In genomic region chr6:7188492-7188891, GRCh38 we compare ENCODE assay signal across 10 cellular contexts.
DNase-seq lines count a peak whose midpoint lies in the region; ATAC-seq lines count a peak whose summit lies in the region.
"Had no signal": no experiment of that assay in that cellular context is flagged by ENCODE, and none has a peak within 500 bp of the region (broad histone marks: within the 10 kb centered on the region; RNA-seq: fewer than 3 reads in every experiment).

No MANE protein-coding gene starts in this region.

- ATAC-seq in GM18517 (IDR thresholded peaks at IDR 0.05; ENCODE audit: unreplicated experiment) (peak; percentile 88), GM21576 (IDR thresholded peaks at IDR 0.05; ENCODE audit: unreplicated experiment) (peak; percentile 89), HG03520 (IDR thresholded peaks at IDR 0.05; ENCODE audit: unreplicated experiment) (peak; percentile 84), left lobe of liver (peak; percentile 25)

- DNase-seq in left lobe of liver (ENCODE audit: low spot score): no peak
- no peak for DNase-seq in amniotic stem cell (lab: John Stamatoyannopoulos, UW)
- no peak for DNase-seq in COR-L47 (lab: John Stamatoyannopoulos, UW)
- DNase-seq in NCI-H2227 treated with DMSO at 0.1 percent for 48 hours (lab: John Stamatoyannopoulos, UW): no peak
- no peak for DNase-seq in OCI-M2 (lab: John Stamatoyannopoulos, UW; ENCODE audit: unreplicated experiment)
- DNase-seq: NCI-H510A, retina had no signal

Comparison
In these comparisons a context has a peak if more than half of its experiments do, and no peak if none do; other contexts are left out.
1. ATAC-seq: peak in every context shown above with its lines; median percentile 89 in GM21576; 88 in GM18517; 84 in HG03520; 25 in left lobe of liver.